ENCODE assay signal across 27 cellular contexts in the genomic region with DNA sequence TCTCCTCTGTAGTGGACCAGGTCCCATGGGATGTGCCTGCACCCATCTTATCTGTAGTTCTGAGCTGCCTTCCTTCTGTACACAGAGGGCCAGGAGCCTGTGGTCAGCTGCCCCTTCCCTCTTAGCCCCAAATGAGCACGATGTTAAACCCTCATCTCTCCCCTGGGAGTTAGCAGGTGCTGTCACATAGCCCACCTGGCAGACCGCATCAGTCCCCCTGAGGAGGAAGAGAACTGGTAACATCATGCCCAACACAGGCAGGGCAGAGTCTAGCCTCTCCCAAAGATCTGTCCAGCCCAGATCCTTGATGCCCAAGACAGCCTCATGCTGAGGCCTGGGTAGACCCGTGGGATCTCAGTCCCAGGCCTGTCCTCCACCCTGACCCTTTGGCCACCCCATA. TPM values are rescaled to one million over a fixed set of nuclear protein-coding genes. Genes with fewer than 3 reads are reported as not detected.
DNase-seq lines count a peak whose midpoint lies in the region; ATAC-seq and TF ChIP-seq lines count a peak whose summit lies in the region.
"Had no signal": no experiment of that assay in that cellular context is flagged by ENCODE, and none has a peak within 500 bp of the region (broad histone marks: within the 10 kb centered on the region; RNA-seq: fewer than 3 reads in every experiment).

No MANE protein-coding gene starts in this region.

- no peak overlapping the region for H3K27ac Mint-ChIP-seq in chondrocyte (ENCODE audit: unreplicated experiment)

- H3K36me3 Mint-ChIP-seq in chondrocyte (ENCODE audit: low read depth): no peaks in the 10 kb centered on the region
- H3K36me3 Mint-ChIP-seq in activated T-cell treated with anti-CD3 and anti-CD28 coated beads, Interleukin-2, amount 50 U/mL, for 4 hours (ENCODE audit: insufficient read depth): no peaks in the 10 kb centered on the region
- H3K36me3 Mint-ChIP-seq: CD4-positive, alpha-beta memory T cell; IgD-negative memory B cell had no signal

- no peaks in the 10 kb centered on the region for H3K4me1 Mint-ChIP-seq in chondrocyte (ENCODE audit: low read depth)
- no peaks in the 10 kb centered on the region for H3K4me1 Mint-ChIP-seq in activated T-cell treated with anti-CD3 and anti-CD28 coated beads, Interleukin-2, amount 50 U/mL, for 4 hours (ENCODE audit: low read depth)
- H3K4me1 Mint-ChIP-seq: CD4-positive, alpha-beta memory T cell had no signal

- no peaks in the 10 kb centered on the region for H3K27me3 ChIP-seq in BLaER1 treated with 17β-estradiol and CSF1 and Interleukin-3, amounts not matched to agents 10 nM and 100 nM
- H3K27me3 ChIP-seq in transverse colon (no peaks in the 10 kb centered on the region), H7 (ENCODE audit: control insufficient read depth, insufficient read depth, low read length) (no peaks in the 10 kb centered on the region), mesenchymal stem cell (ENCODE audit: control insufficient read depth in 1 of 2, insufficient read depth in 1 of 2, low read length in 2 of 2) (peaks cover 3 to 5% of the 10 kb centered on the region in 2 experiments)
- H3K27me3 ChIP-seq: Peyer's patch had no signal

- no peak overlapping the region for H3K27ac ChIP-seq in BLaER1 treated with 17β-estradiol and CSF1 and Interleukin-3, amounts not matched to agents 10 nM and 100 nM
- H3K27ac ChIP-seq in transverse colon (no peak overlapping the region), mesenchymal stem cell (ENCODE audit: low read length, poor library complexity, severe bottlenecking) (no peak overlapping the region)
- H3K27ac ChIP-seq: HL-60, Peyer's patch had no signal

- intact Hi-C loops in posterior vena cava (cut with DNase I) (loop anchor here in 1 of 2 donors (10.0 kb wide), 1 partner anchor 1229 kb away; no protein-coding TSS in a partner anchor), transverse colon (cut with DNase I; ENCODE audit: low total_unique reads) (no loop called here)

- H3K9me3 ChIP-seq in BLaER1 treated with 17β-estradiol and CSF1 and Interleukin-3, amounts not matched to agents 10 nM and 100 nM (replicated peaks in 1 of 11): no peaks in the 10 kb centered on the region
- H3K9me3 ChIP-seq in transverse colon: no peaks in the 10 kb centered on the region
- H3K9me3 ChIP-seq in mesenchymal stem cell (ENCODE audit: control insufficient read depth, low read length): no peaks in the 10 kb centered on the region
- H3K9me3 ChIP-seq: Caco-2, Peyer's patch had no signal

- H3K4ac ChIP-seq in mesenchymal stem cell (ENCODE audit: low read depth in 1 of 2, low read length in 2 of 2): no peak overlapping the region

- H3K4me2 ChIP-seq in BLaER1 treated with 17β-estradiol and CSF1 and Interleukin-3, amounts not matched to agents 10 nM and 100 nM: peak overlapping the region in 8 of 11 experiments; percentile 5 to 44 (median 24); a peak in 12 of 22 replicates
- H3K4me2 ChIP-seq in mesenchymal stem cell (ENCODE audit: low read length, poor library complexity, severe bottlenecking): no peak overlapping the region

- H3K36me3 ChIP-seq in BLaER1 treated with 17β-estradiol and CSF1 and Interleukin-3, amounts not matched to agents 10 nM and 100 nM: peaks cover 0 to 31% (median 0%) of the 10 kb centered on the region in 11 experiments; a peak in 4 of 22 replicates
- H3K36me3 ChIP-seq in transverse colon (no peaks in the 10 kb centered on the region), H7 (replicated peaks; ENCODE audit: control insufficient read depth, insufficient read depth, low read length) (no peaks in the 10 kb centered on the region), mesenchymal stem cell (ENCODE audit: control insufficient read depth in 1 of 2, insufficient read depth in 2 of 2, low read depth in 1 of 2, low read length in 2 of 2) (no peaks in the 10 kb centered on the region)
- H3K36me3 ChIP-seq: Peyer's patch had no signal

- DNase-seq in chondrocyte (ENCODE audit: low spot score) (peak; percentile 39), posterior vena cava (ENCODE audit: low spot score) (peak; percentile 29), transverse colon (peak; percentile 7), hepatic stellate cell (ENCODE audit: low spot score) (no peak), H7 (no peak), mesenchymal stem cell (no peak)
- no peak for DNase-seq in activated T-cell treated with anti-CD3 and anti-CD28 coated beads, Interleukin-2, amount 50 U/mL, for 4 hours
- DNase-seq: C1 segment of cervical spinal cord; Caco-2; CD4-positive, alpha-beta memory T cell; DMS 273 treated with DMSO at 0.1 percent for 48 hours; EL; GDM1; GOT3; HCEC 1CT; NCI-H1048; NCI-H1694; NCI-H2029 treated with DMSO at 0.1 percent for 48 hours; NCI-H2227 treated with DMSO at 0.1 percent for 48 hours; NCI-H510A; NCI-H69; SHP77 treated with DMSO at 0.1 percent for 48 hours had no signal

- H3K9me3 Mint-ChIP-seq in chondrocyte (ENCODE audit: low read depth): no peaks in the 10 kb centered on the region
- no peaks in the 10 kb centered on the region for H3K9me3 Mint-ChIP-seq in activated T-cell treated with anti-CD3 and anti-CD28 coated beads, Interleukin-2, amount 50 U/mL, for 4 hours
- H3K9me3 Mint-ChIP-seq: IgD-negative memory B cell had no signal

- no peak overlapping the region for H2BK120ac ChIP-seq in mesenchymal stem cell (ENCODE audit: low read depth, low read length)

- no peak overlapping the region for H4K91ac ChIP-seq in mesenchymal stem cell (ENCODE audit: low read length)

- H2BK5ac ChIP-seq in mesenchymal stem cell (ENCODE audit: low read depth, low read length, poor library complexity, severe bottlenecking): no peak overlapping the region

- no peak for TF ChIP-seq POLR2A in transverse colon (IDR thresholded peaks at IDR 0.05)

- H3K4me1 ChIP-seq in BLaER1 treated with 17β-estradiol and CSF1 and Interleukin-3, amounts not matched to agents 10 nM and 100 nM: peaks cover 11 to 41% (median 26%) of the 10 kb centered on the region in 10 experiments
- H3K4me1 ChIP-seq in transverse colon (peaks cover 13 to 35% (median 20%) of the 10 kb centered on the region in 4 donors), mesenchymal stem cell (ENCODE audit: control insufficient read depth, insufficient read depth, low read depth, low read length) (peaks cover 7% of the 10 kb centered on the region)
- H3K4me1 ChIP-seq: Caco-2 had no signal

- H3K4me3 Mint-ChIP-seq in chondrocyte (ENCODE audit: unreplicated experiment): no peak overlapping the region
- H3K4me3 Mint-ChIP-seq in activated T-cell treated with anti-CD3 and anti-CD28 coated beads, Interleukin-2, amount 50 U/mL, for 4 hours: no peak overlapping the region
- H3K4me3 Mint-ChIP-seq: CD4-positive, alpha-beta memory T cell; IgD-negative memory B cell had no signal

- H3K79me1 ChIP-seq in mesenchymal stem cell (replicated peaks; ENCODE audit: low read length, poor library complexity, severe bottlenecking): no peaks in the 10 kb centered on the region

- TF ChIP-seq CTCF in chondrocyte (IDR thresholded peaks at IDR 0.05) (no peak), transverse colon (IDR thresholded peaks at IDR 0.05) (no peak)

- no peak overlapping the region for H2AK5ac ChIP-seq in mesenchymal stem cell (ENCODE audit: low read length, severe bottlenecking)

- H3K23ac ChIP-seq in mesenchymal stem cell (ENCODE audit: low read length in 2 of 2): no peak overlapping the region

- no peak overlapping the region for H2BK15ac ChIP-seq in mesenchymal stem cell (ENCODE audit: low read depth, poor library complexity, severe bottlenecking)

- no peak overlapping the region for H3K9ac ChIP-seq in BLaER1 treated with 17β-estradiol and CSF1 and Interleukin-3, amounts not matched to agents 10 nM and 100 nM
- no peak overlapping the region for H3K9ac ChIP-seq in mesenchymal stem cell (ENCODE audit: low read length)

- ATAC-seq in activated T-cell treated with anti-CD3 and anti-CD28 coated beads, Interleukin-2, amount 50 U/mL, for 4 hours: no peak

- H3K18ac ChIP-seq in mesenchymal stem cell (ENCODE audit: low read depth in 1 of 2, low read length in 2 of 2): no peak overlapping the region

- in situ Hi-C loops in transverse colon (cut with MboI; ENCODE audit: low pct_ligation_motif_present in 1 of 4, low pct_unique_long_range_greater_than_20kb in 1 of 4, low sequenced_read_pairs in 3 of 4): no loop called here

- H3K14ac ChIP-seq in mesenchymal stem cell (ENCODE audit: low read length in 2 of 2): no peak overlapping the region

- no peak overlapping the region for H2AFZ ChIP-seq in mesenchymal stem cell (ENCODE audit: low read depth, low read length)

- H4K20me1 ChIP-seq in BLaER1 treated with 17β-estradiol and CSF1 and Interleukin-3, amounts not matched to agents 10 nM and 100 nM: no peaks in the 10 kb centered on the region

- no peak overlapping the region for H4K8ac ChIP-seq in mesenchymal stem cell (ENCODE audit: low read length)

- no peak for TF ChIP-seq EP300 in transverse colon (IDR thresholded peaks at IDR 0.05; ENCODE audit: low read depth)

- no peak overlapping the region for H2BK12ac ChIP-seq in mesenchymal stem cell (ENCODE audit: low read length in 2 of 2)

- H3K4me3 ChIP-seq in BLaER1 treated with 17β-estradiol and CSF1 and Interleukin-3, amounts not matched to agents 10 nM and 100 nM: no peak overlapping the region
- H3K4me3 ChIP-seq in transverse colon: no peak overlapping the region
- no peak overlapping the region for H3K4me3 ChIP-seq in H7 (ENCODE audit: insufficient read depth, low read depth, low read length)
- H3K4me3 ChIP-seq in mesenchymal stem cell (ENCODE audit: insufficient read depth in 1 of 2, low read depth in 1 of 2, low read length in 2 of 2): no peak overlapping the region
- H3K4me3 ChIP-seq: Peyer's patch had no signal

- H3K27me3 Mint-ChIP-seq in chondrocyte (ENCODE audit: low read depth): peaks cover 3% of the 10 kb centered on the region
- peaks cover 2% of the 10 kb centered on the region for H3K27me3 Mint-ChIP-seq in activated T-cell treated with anti-CD3 and anti-CD28 coated beads, Interleukin-2, amount 50 U/mL, for 4 hours (ENCODE audit: low read depth)

- 72% methylated on average over 3 of the region's 3 CpGs; no CpG with 5 or more reads in 1 of the 2 donors for WGBS in transverse colon (ENCODE audit: low coverage in 1 of 2), 2 donors
- WGBS in mesenchymal stem cell: 83% methylated on average over 3 of the region's 3 CpGs

RNA-seq across cellular contexts. Expression of gene TIE1, which starts 4.7 kb away (rescaled TPM):
- not detected in 3 replicates for total RNA-seq in chondrocyte
- total RNA-seq in posterior vena cava: 10 to 100 TPM; 32.5 to 46.6 TPM
- total RNA-seq in transverse colon: 1 to 10 TPM; 2.4 to 7.8 (median 5.3) TPM
- 2.6 and 5.4 TPM in 2 replicates for total RNA-seq in H7 (2014; rRNA removed; shearing (Covaris generic))
- polyA plus RNA-seq in mesenchymal stem cell (2013, experiment 1 of 2): 0.06 TPM
- polyA plus RNA-seq in mesenchymal stem cell (2013, experiment 2 of 2): 0.15 TPM
- under 1 TPM; 0.18 to 0.27 (median 0.24) TPM for total RNA-seq in activated T-cell treated with anti-CD3 and anti-CD28 coated beads, Interleukin-2, amount 50 U/mL, for 4 hours
- total RNA-seq: Caco-2; CD4-positive, alpha-beta memory T cell had no signal
- polyA plus RNA-seq: CD4-positive, alpha-beta memory T cell; IgD-negative memory B cell had no signal

RNA-seq across cellular contexts. Expression of gene C1orf210, which starts 20.1 kb away (rescaled TPM):
- total RNA-seq in chondrocyte: not detected in 3 replicates
- not detected for total RNA-seq in posterior vena cava
- 100 to 1,000 TPM in 1 of 4 donors, 10 to 100 TPM in 3; 43.8 to 100 (median 57.6) TPM for total RNA-seq in transverse colon
- 1.5 and 2.0 TPM in 2 replicates for total RNA-seq in H7 (2014; rRNA removed; shearing (Covaris generic))
- not detected for polyA plus RNA-seq in mesenchymal stem cell (2013, experiment 1 of 2)
- polyA plus RNA-seq in mesenchymal stem cell (2013, experiment 2 of 2): not detected
- not detected for total RNA-seq in activated T-cell treated with anti-CD3 and anti-CD28 coated beads, Interleukin-2, amount 50 U/mL, for 4 hours
- total RNA-seq: A172; CD4-positive, alpha-beta memory T cell had no signal
- polyA plus RNA-seq: CD4-positive, alpha-beta memory T cell; IgD-negative memory B cell had no signal

RNA-seq across cellular contexts. Expression of gene MPL, which starts 32.2 kb away (rescaled TPM):
- total RNA-seq in chondrocyte (not detected in 3 replicates), posterior vena cava (under 1 TPM in 1 of 2 donors, not detected in 1; 0.90 TPM), transverse colon (under 1 TPM in 1 of 4 donors, not detected in 3; 0.32 TPM)
- 0.48 TPM in 1 of 2 replicates, not detected in the other for total RNA-seq in H7 (2014; rRNA removed; shearing (Covaris generic))
- polyA plus RNA-seq in mesenchymal stem cell (2013, experiment 1 of 2): 0.07 TPM
- not detected for polyA plus RNA-seq in mesenchymal stem cell (2013, experiment 2 of 2)
- not detected for total RNA-seq in activated T-cell treated with anti-CD3 and anti-CD28 coated beads, Interleukin-2, amount 50 U/mL, for 4 hours
- total RNA-seq: A172; Caco-2; CD4-positive, alpha-beta memory T cell; Peyer's patch had no signal
- polyA plus RNA-seq: CD4-positive, alpha-beta memory T cell; IgD-negative memory B cell had no signal

RNA-seq across cellular contexts. Expression of gene TMEM125, which starts 35.7 kb away (rescaled TPM):
- total RNA-seq in chondrocyte (not detected in 3 replicates), posterior vena cava (under 1 TPM in 1 of 2 donors, not detected in 1; 0.29 TPM), transverse colon (10 to 100 TPM; 19.7 to 66.8 (median 51.2) TPM)
- total RNA-seq in H7 (2014; rRNA removed; shearing (Covaris generic)): 11.1 and 13.0 TPM in 2 replicates
- polyA plus RNA-seq in mesenchymal stem cell (2013, experiment 1 of 2): 0.03 TPM
- 0.04 TPM for polyA plus RNA-seq in mesenchymal stem cell (2013, experiment 2 of 2)
- total RNA-seq in activated T-cell treated with anti-CD3 and anti-CD28 coated beads, Interleukin-2, amount 50 U/mL, for 4 hours: not detected
- total RNA-seq: A172; CD4-positive, alpha-beta memory T cell had no signal
- polyA plus RNA-seq: CD4-positive, alpha-beta memory T cell; IgD-negative memory B cell had no signal

RNA-seq across cellular contexts. Expression of gene CDC20, which starts 53.3 kb away (rescaled TPM):
- total RNA-seq in chondrocyte (14.4 to 16.9 TPM (median 14.5 TPM) in 3 replicates), posterior vena cava (1 to 10 TPM in 1 of 2 donors, under 1 TPM in 1; 0.95 to 1.0 TPM), transverse colon (10 to 100 TPM in 1 of 4 donors, 1 to 10 TPM in 2, not detected in 1; 2.9 to 38.4 (median 4.5) TPM)
- total RNA-seq in H7 (2014; rRNA removed; shearing (Covaris generic)): 493 and 564 TPM in 2 replicates
- 10.3 TPM for polyA plus RNA-seq in mesenchymal stem cell (2013, experiment 1 of 2)
- 9.8 TPM for polyA plus RNA-seq in mesenchymal stem cell (2013, experiment 2 of 2)
- total RNA-seq in activated T-cell treated with anti-CD3 and anti-CD28 coated beads, Interleukin-2, amount 50 U/mL, for 4 hours: 10 to 100 TPM; 47.3 to 70.1 (median 60.3) TPM

Comparison
In these comparisons a context has a peak if more than half of its experiments do, and no peak if none do; other contexts are left out.
1. DNase-seq: peak in chondrocyte (single experiment), posterior vena cava (single experiment) and transverse colon (single experiment); none in hepatic stellate cell (single experiment), H7 (single experiment), mesenchymal stem cell (single experiment) and activated T-cell treated with anti-CD3 and anti-CD28 coated beads, Interleukin-2, amount 50 U/mL, for 4 hours (single experiment).
2. RNA of gene C1orf210, which starts 20.1 kb away (total RNA-seq): 43.8 to 100 TPM in transverse colon; 1.5 to 2.0 TPM in H7, not detected in chondrocyte, not detected in posterior vena cava and not detected in activated T-cell treated with anti-CD3 and anti-CD28 coated beads, Interleukin-2, amount 50 U/mL, for 4 hours; every median in the first group is over 10 times any median in the second.